27 cellular contexts compared by ENCODE assay signal in the genomic region with DNA sequence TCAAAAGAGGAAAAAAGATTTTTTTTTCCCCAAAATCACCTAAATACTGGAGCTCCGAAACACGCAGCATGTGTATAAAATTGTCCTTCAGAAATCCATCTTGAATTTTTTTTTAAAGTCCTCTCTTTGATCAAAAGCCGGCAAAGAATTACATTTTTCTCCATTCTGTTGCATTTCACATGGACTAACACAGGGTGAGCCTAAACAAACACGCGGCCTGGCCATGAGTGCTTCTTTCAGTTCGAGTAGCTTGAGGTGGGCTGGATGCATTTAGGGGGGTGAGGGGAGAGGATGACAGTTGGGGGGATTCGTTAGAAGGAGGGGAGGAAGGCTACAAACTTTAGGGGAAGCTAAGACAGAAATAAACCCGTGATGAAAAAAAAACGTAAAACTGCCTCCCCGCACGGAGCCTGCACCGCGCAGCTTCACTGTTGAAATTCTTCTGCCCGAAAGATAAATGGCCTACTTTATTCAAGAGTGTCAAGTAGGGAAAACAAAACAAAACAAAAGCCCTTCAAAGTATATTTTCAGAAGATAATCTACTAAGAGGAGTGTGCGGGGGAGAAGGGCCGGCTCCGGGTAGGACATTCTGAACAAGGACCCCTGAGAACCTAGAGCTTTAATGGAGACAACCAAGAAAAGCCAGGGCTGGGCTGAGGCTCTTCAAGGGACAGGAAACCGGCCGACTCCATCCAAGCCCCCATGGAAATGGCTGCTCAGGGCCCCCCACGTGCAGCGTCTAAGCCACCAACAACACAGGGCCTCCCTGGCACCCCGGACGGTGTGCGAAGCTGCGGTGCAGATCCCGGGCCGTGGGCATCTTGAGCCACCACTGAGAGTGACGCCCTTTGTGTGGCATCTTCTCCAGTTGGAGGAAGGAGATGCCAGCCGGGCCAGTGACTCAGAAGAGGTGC.
DNase-seq lines count a peak whose midpoint lies in the region; ATAC-seq, FAIRE-seq and TF ChIP-seq lines count a peak whose summit lies in the region.
"Had no signal": no experiment of that assay in that cellular context is flagged by ENCODE, and none has a peak within 500 bp of the region (broad histone marks: within the 10 kb centered on the region; RNA-seq: fewer than 3 reads in every experiment).

No MANE protein-coding gene starts in this region.

- TF ChIP-seq POLR2A in endothelial cell of umbilical vein (IDR thresholded peaks at IDR 0.05; ENCODE audit: low read depth, low read length), result no peak

- TF ChIP-seq CTCF in activated B cell treated with CpG ODN at 0.5 μM for 24 hours (IDR thresholded peaks at IDR 0.05), result no peak
- TF ChIP-seq CTCF in endothelial cell of umbilical vein (IDR thresholded peaks at IDR 0.05; ENCODE audit: extremely low read depth in 1 of 2, insufficient read depth in 1 of 2, low read depth in 1 of 2, low read length in 2 of 2), result no peak
- no peak for TF ChIP-seq CTCF in osteoblast (IDR thresholded peaks at IDR 0.05; ENCODE audit: extremely low read depth, low read depth, low read length)

- H3K9me3 ChIP-seq in BLaER1, result no peaks in the 10 kb centered on the region
- H3K9me3 ChIP-seq in endothelial cell of umbilical vein (replicated peaks; ENCODE audit: control insufficient read depth, insufficient read depth, low read length), result no peaks in the 10 kb centered on the region
- no peaks in the 10 kb centered on the region for H3K9me3 ChIP-seq in osteoblast (ENCODE audit: low read depth, low read length)
- H3K9me3 ChIP-seq: SK-N-SH, thyroid gland had no signal

- H3K4me1 ChIP-seq in BLaER1 (peaks cover 30% of the 10 kb centered on the region), endothelial cell of umbilical vein (ENCODE audit: control insufficient read depth, extremely low read depth, insufficient read depth, low read length) (peaks cover 37% of the 10 kb centered on the region), osteoblast (ENCODE audit: insufficient read depth, low read length) (peaks cover 6% of the 10 kb centered on the region)
- H3K4me1 ChIP-seq: thyroid gland had no signal

- FAIRE-seq in endothelial cell of umbilical vein (lab: Jason Lieb, UNC), result no peak
- FAIRE-seq: H54 had no signal

- peak overlapping the region; percentile 60 for H3K4me2 ChIP-seq in BLaER1
- peak overlapping the region; percentile 94 for H3K4me2 ChIP-seq in endothelial cell of umbilical vein (ENCODE audit: insufficient read depth, low read length)
- H3K4me2 ChIP-seq in osteoblast (ENCODE audit: insufficient read depth, low read length), result no peak overlapping the region
- H3K4me2 ChIP-seq: SK-N-SH had no signal

- H3K4me3 Mint-ChIP-seq in activated B cell treated with CpG ODN at 0.5 μM for 24 hours, result peak overlapping the region; percentile 45
- H3K4me3 Mint-ChIP-seq: activated CD4-positive, alpha-beta T cell treated with anti-CD3 and anti-CD28 coated beads for 36 hours; activated naive CD8-positive, alpha-beta T cell treated with anti-CD3 and anti-CD28 coated beads for 36 hours; CD4-positive, alpha-beta memory T cell; central memory CD8-positive, alpha-beta T cell; natural killer cell treated with Interleukin-12 subunit alpha and Interleukin-12 subunit beta and Interleukin-15 and Interleukin-18, amount 100 ng/mL, for 72 hours; stimulated activated naive CD8-positive, alpha-beta T cell treated with anti-CD3 and anti-CD28 coated beads, Interleukin-15, Interleukin-2, amounts not matched to agents 100 ng/mL and 50 ng/mL, for 24 hours; T-helper 17 cell had no signal

- H4K20me1 ChIP-seq in BLaER1, result no peaks in the 10 kb centered on the region
- H4K20me1 ChIP-seq in endothelial cell of umbilical vein (replicated peaks; ENCODE audit: control insufficient read depth, extremely low read depth, insufficient read depth, low read length), result no peaks in the 10 kb centered on the region
- no peaks in the 10 kb centered on the region for H4K20me1 ChIP-seq in osteoblast (ENCODE audit: insufficient read depth, low read length)

- no peaks in the 10 kb centered on the region for H3K36me3 Mint-ChIP-seq in activated B cell treated with CpG ODN at 0.5 μM for 24 hours (ENCODE audit: low read depth)
- H3K36me3 Mint-ChIP-seq: activated naive CD8-positive, alpha-beta T cell treated with anti-CD3 and anti-CD28 coated beads for 36 hours; CD4-positive, alpha-beta memory T cell; natural killer cell treated with Interleukin-12 subunit alpha and Interleukin-12 subunit beta and Interleukin-15 and Interleukin-18, amount 100 ng/mL, for 72 hours had no signal

- H3K4me1 Mint-ChIP-seq in activated B cell treated with CpG ODN at 0.5 μM for 24 hours, result peaks cover 17% of the 10 kb centered on the region
- H3K4me1 Mint-ChIP-seq: activated CD4-positive, alpha-beta T cell treated with anti-CD3 and anti-CD28 coated beads for 36 hours; activated naive CD8-positive, alpha-beta T cell treated with anti-CD3 and anti-CD28 coated beads for 36 hours; CD4-positive, alpha-beta memory T cell; central memory CD8-positive, alpha-beta T cell; T-helper 17 cell had no signal

- H3K4me3 ChIP-seq in BLaER1, result no peak overlapping the region
- peak overlapping the region; percentile 1 to 93 (median 43) for H3K4me3 ChIP-seq in endothelial cell of umbilical vein (replicated peaks in 1 of 3; ENCODE audit: insufficient read depth in 1 of 3, low read depth in 1 of 3, low read length in 3 of 3)
- no peak overlapping the region for H3K4me3 ChIP-seq in osteoblast (ENCODE audit: insufficient read depth, low read length)
- H3K4me3 ChIP-seq: thyroid gland had no signal

- H3K36me3 ChIP-seq in BLaER1, result no peaks in the 10 kb centered on the region
- no peaks in the 10 kb centered on the region for H3K36me3 ChIP-seq in endothelial cell of umbilical vein (ENCODE audit: control insufficient read depth in 2 of 2, extremely low read depth in 1 of 2, insufficient read depth in 2 of 2, low read length in 2 of 2)
- H3K36me3 ChIP-seq in osteoblast (ENCODE audit: insufficient read depth, low read length), result no peaks in the 10 kb centered on the region
- H3K36me3 ChIP-seq: thyroid gland had no signal

- CTCF ChIA-PET in activated B cell treated with CpG ODN at 0.5 μM for 24 hours (lab: Charles Lee) (no interaction called here), endothelial cell of umbilical vein (lab: Charles Lee) (interaction anchor here (0.6 to 2.2 kb wide), 8 partner anchors 11 to 549 kb away, joined by 3 to 21 read pairs (median 4); no protein-coding TSS in a partner anchor)

- H3K27me3 Mint-ChIP-seq in activated B cell treated with CpG ODN at 0.5 μM for 24 hours, result peaks cover 18% of the 10 kb centered on the region

- intact Hi-C loops in activated B cell treated with CpG ODN at 0.5 μM for 24 hours (cut with micrococcal nuclease), result no loop called here
- intact Hi-C loops in endothelial cell of umbilical vein (cut with micrococcal nuclease), result loop anchor here (1.0 to 10.0 kb wide), 5 partner anchors 11 to 319 kb away; partner anchors contain the start of gene FBXO31

- ATAC-seq in activated B cell treated with CpG ODN at 0.5 μM for 24 hours (ENCODE audit: low read depth), result no peak
- ATAC-seq: activated CD4-positive, alpha-beta T cell treated with anti-CD3 and anti-CD28 coated beads for 36 hours; left ventricle myocardium superior; natural killer cell treated with Interleukin-12 subunit alpha and Interleukin-12 subunit beta and Interleukin-15 and Interleukin-18, amount 100 ng/mL, for 72 hours; T-helper 17 cell had no signal

- H3K79me2 ChIP-seq in endothelial cell of umbilical vein (ENCODE audit: control insufficient read depth, insufficient read depth, low read length) (peaks cover 21% of the 10 kb centered on the region), osteoblast (ENCODE audit: insufficient read depth, low read length) (no peaks in the 10 kb centered on the region)

- DNase-seq in activated B cell treated with CpG ODN at 0.5 μM for 24 hours (no peak), endothelial cell of umbilical vein (ENCODE audit: low read depth, low spot score) (peak; percentile 66), osteoblast (ENCODE audit: insufficient read length, low spot score, missing footprints) (peak; percentile 53), HUDEP-2 (lab: John Stamatoyannopoulos, UW; ENCODE audit: unreplicated experiment in 76 of 76) (no peak), NCI-H1436 (lab: John Stamatoyannopoulos, UW) (no peak)
- no peak for DNase-seq in NK-92 treated with Interleukin-12 subunit alpha and Interleukin-12 subunit beta, amount 100 ng/mL, for 24 hours (lab: John Stamatoyannopoulos, UW)
- DNase-seq in stimulated activated CD4-positive, alpha-beta T cell treated with anti-CD3 and anti-CD28 coated beads, Interleukin-15, amount 100 ng/mL, for 24 hours, result no peak
- DNase-seq: 8988T; activated CD4-positive, alpha-beta T cell treated with anti-CD3 and anti-CD28 coated beads for 36 hours; activated naive CD8-positive, alpha-beta T cell treated with anti-CD3 and anti-CD28 coated beads for 36 hours; activated T-cell treated with anti-CD3 and anti-CD28 coated beads for 4 hours; CD4-positive, alpha-beta memory T cell; IMR-90; left ventricle myocardium superior; NCI-H1417; NCI-H2081 treated with DMSO at 0.1 percent for 48 hours; NCI-H226; NCI-H69; SK-N-SH; T-helper 17 cell; thyroid gland had no signal

- BruUV-seq in endothelial cell of umbilical vein (replicated peaks; lab: Mats Ljungman, UMichigan), result no TSS peak

- H3K9me1 ChIP-seq in endothelial cell of umbilical vein (replicated peaks; ENCODE audit: control insufficient read depth, extremely low read depth, insufficient read depth, low read length), result no peaks in the 10 kb centered on the region

- H2AFZ ChIP-seq in endothelial cell of umbilical vein (ENCODE audit: low read depth, low read length) (peak overlapping the region; percentile 80), osteoblast (ENCODE audit: low read length) (peak overlapping the region; percentile 78)

- no peaks in the 10 kb centered on the region for H3K27me3 ChIP-seq in BLaER1
- no peaks in the 10 kb centered on the region for H3K27me3 ChIP-seq in endothelial cell of umbilical vein (ENCODE audit: control insufficient read depth in 2 of 2, insufficient read depth in 2 of 2, low read length in 2 of 2)
- no peaks in the 10 kb centered on the region for H3K27me3 ChIP-seq in osteoblast (ENCODE audit: insufficient read depth, low read length)
- H3K27me3 ChIP-seq: thyroid gland had no signal

- H3K9me3 Mint-ChIP-seq in activated B cell treated with CpG ODN at 0.5 μM for 24 hours, result no peaks in the 10 kb centered on the region
- H3K9me3 Mint-ChIP-seq: activated naive CD8-positive, alpha-beta T cell treated with anti-CD3 and anti-CD28 coated beads for 36 hours; central memory CD8-positive, alpha-beta T cell; natural killer cell treated with Interleukin-12 subunit alpha and Interleukin-12 subunit beta and Interleukin-15 and Interleukin-18, amount 100 ng/mL, for 72 hours; stimulated activated naive CD8-positive, alpha-beta T cell treated with anti-CD3 and anti-CD28 coated beads, Interleukin-15, Interleukin-2, amounts not matched to agents 100 ng/mL and 50 ng/mL, for 24 hours had no signal

- POLR2A ChIA-PET in activated B cell treated with CpG ODN at 0.5 μM for 24 hours (lab: Charles Lee) (no interaction called here), endothelial cell of umbilical vein (lab: Charles Lee) (no interaction called here)

- H3K27ac ChIP-seq in BLaER1, result peak overlapping the region; percentile 66
- H3K27ac ChIP-seq in endothelial cell of umbilical vein (ENCODE audit: insufficient read depth, low read depth, low read length), result peak overlapping the region; percentile 92
- H3K27ac ChIP-seq in osteoblast (ENCODE audit: low read depth, low read length), result peak overlapping the region; percentile 33
- H3K27ac ChIP-seq: epithelial cell of prostate, thyroid gland had no signal

- dilution Hi-C loops in endothelial cell of umbilical vein (cut with MboI; ENCODE audit: extremely low pct_ligation_motif_present, low sequenced_read_pairs), result no loop called here

- H3K9ac ChIP-seq in BLaER1 (no peak overlapping the region; the same call in 1 of the 2 replicates), endothelial cell of umbilical vein (replicated peaks; ENCODE audit: extremely low read depth, insufficient read depth, low read length) (peak overlapping the region; percentile 93)
- H3K9ac ChIP-seq: SK-N-SH had no signal

- H3K27ac Mint-ChIP-seq in activated B cell treated with CpG ODN at 0.5 μM for 24 hours, result peak overlapping the region; percentile 10
- H3K27ac Mint-ChIP-seq: activated CD4-positive, alpha-beta T cell treated with anti-CD3 and anti-CD28 coated beads for 36 hours; activated naive CD8-positive, alpha-beta T cell treated with anti-CD3 and anti-CD28 coated beads for 36 hours; CD4-positive, alpha-beta memory T cell; natural killer cell treated with Interleukin-12 subunit alpha and Interleukin-12 subunit beta and Interleukin-15 and Interleukin-18, amount 100 ng/mL, for 72 hours; stimulated activated naive CD8-positive, alpha-beta T cell treated with anti-CD3 and anti-CD28 coated beads, Interleukin-15, Interleukin-2, amounts not matched to agents 100 ng/mL and 50 ng/mL, for 24 hours; T-helper 17 cell had no signal

Comparison
In these comparisons a context has a peak if more than half of its experiments do, and no peak if none do; other contexts are left out.
1. H3K27ac ChIP-seq: peak in every context shown above with its lines; median percentile 92 in endothelial cell of umbilical vein; 66 in BLaER1; 33 in osteoblast.
2. H3K4me3 ChIP-seq: peak in endothelial cell of umbilical vein (3 of 3); none in BLaER1 (single experiment) and osteoblast (single experiment).
3. DNase-seq: peak in endothelial cell of umbilical vein (single experiment) and osteoblast (single experiment); none in activated B cell treated with CpG ODN at 0.5 μM for 24 hours (single experiment), HUDEP-2 (0 of 76), NK-92 treated with Interleukin-12 subunit alpha and Interleukin-12 subunit beta, amount 100 ng/mL, for 24 hours (single experiment), NCI-H1436 (single experiment) and stimulated activated CD4-positive, alpha-beta T cell treated with anti-CD3 and anti-CD28 coated beads, Interleukin-15, amount 100 ng/mL, for 24 hours (single experiment).